In genomic region chr2:10132043-10132575, GRCh38 we compare ENCODE assay signal across 28 cellular contexts. TPM values are rescaled to one million over a fixed set of nuclear protein-coding genes. Genes with fewer than 3 reads are reported as not detected.
A peak's percentile ranks its signal among the peaks of the same experiment; 100 is the strongest.
DNase-seq lines count a peak whose midpoint lies in the region; ATAC-seq, FAIRE-seq and TF ChIP-seq lines count a peak whose summit lies in the region.
"Had no signal": no experiment of that assay in that cellular context is flagged by ENCODE, and none has a peak within 500 bp of the region (broad histone marks: within the 10 kb centered on the region; RNA-seq: fewer than 3 reads in every experiment).

No MANE protein-coding gene starts in this region.

- H3K9ac ChIP-seq in K562 (ENCODE audit: insufficient read depth in 1 of 2, low read depth in 2 of 2, low read length in 2 of 2), result no peak overlapping the region
- H3K9ac ChIP-seq: GM23248 had no signal

- peaks cover 13% of the 10 kb centered on the region for H4K20me1 ChIP-seq in K562 (replicated peaks; ENCODE audit: control insufficient read depth, insufficient read depth, low read length)

- no peaks in the 10 kb centered on the region for H3K4me1 ChIP-seq in breast epithelium
- peaks cover 15 to 36% of the 10 kb centered on the region in 2 experiments; a peak in 4 of 5 replicates for H3K4me1 ChIP-seq in K562 (replicated peaks in 1 of 2; ENCODE audit: control insufficient read depth in 2 of 2, insufficient read depth in 2 of 2, low read length in 2 of 2)
- H3K4me1 ChIP-seq: heart right ventricle had no signal

- no peak for TF ChIP-seq EP300 in K562 (IDR thresholded peaks at IDR 0.05; ENCODE audit: low read length)

- BruUV-seq in MCF 10A (replicated peaks; lab: Mats Ljungman, UMichigan), result no TSS peak
- BruUV-seq in K562 (replicated peaks; lab: Mats Ljungman, UMichigan), result no TSS peak

- DNase-seq in NCI-H1417 (lab: John Stamatoyannopoulos, UW) (peak in 2 of 3 experiments; percentile 33 to 36), NCI-H1417 treated with DMSO at 0.1 percent for 48 hours (lab: John Stamatoyannopoulos, UW) (no peak), MCF 10A (ENCODE audit: unreplicated experiment) (no peak), breast epithelium (ENCODE audit: low spot score in 2 of 2) (no peak), K562 (ENCODE audit: extremely low read depth in 1 of 4, low spot score in 3 of 4) (peak in 1 of 4 experiments; percentile 12), chondrocyte (ENCODE audit: low spot score) (no peak)
- DNase-seq in stimulated activated naive B cell treated with anti-CD40 and anti-IgM and Interleukin-4, amounts not matched to agents 10 μg/mL and 1 μg/mL and 100 μg/mL, for 72 hours, result no peak
- DNase-seq: 8988T; CD8-positive, alpha-beta memory T cell; cerebellar nuclear complex; DMS79; foreskin fibroblast; GM23248; heart right ventricle; natural killer cell; NCI-H1694 treated with DMSO at 0.1 percent for 48 hours; ovary; PC-9; SIG-M5; trophoblast cell had no signal

- no peak for TF ChIP-seq CTCF in MCF 10A (IDR thresholded peaks at IDR 0.05; ENCODE audit: unreplicated experiment)
- TF ChIP-seq CTCF in breast epithelium (IDR thresholded peaks at IDR 0.05), result no peak
- TF ChIP-seq CTCF in K562 (IDR thresholded peaks at IDR 0.05 in 2 of 3, conservative IDR thresholded peaks at IDR 0.05 in 1 of 3; ENCODE audit: insufficient read depth in 2 of 3, low read depth in 1 of 3, low read length in 3 of 3), result no peak
- no peak for TF ChIP-seq CTCF in chondrocyte (IDR thresholded peaks at IDR 0.05)

- H3K9me3 ChIP-seq in breast epithelium (no peaks in the 10 kb centered on the region), K562 (replicated peaks; ENCODE audit: control insufficient read depth, insufficient read depth, low read depth, low read length) (no peaks in the 10 kb centered on the region)
- H3K9me3 ChIP-seq: heart right ventricle, ovary had no signal

- peaks cover 24% of the 10 kb centered on the region for H3K4me1 Mint-ChIP-seq in MCF 10A (ENCODE audit: insufficient read depth, unreplicated experiment)
- H3K4me1 Mint-ChIP-seq in stimulated activated naive B cell treated with anti-CD40 and anti-IgM and Interleukin-4, amounts not matched to agents 10 μg/mL and 1 μg/mL and 100 μg/mL, for 72 hours, result peaks cover 0 to 1% of the 10 kb centered on the region in 2 donors
- H3K4me1 Mint-ChIP-seq in chondrocyte (ENCODE audit: low read depth), result no peaks in the 10 kb centered on the region
- H3K4me1 Mint-ChIP-seq: activated naive CD4-positive, alpha-beta T cell treated with anti-CD3 and anti-CD28 coated beads, Interleukin-2, amount 50 U/mL, for 24 hours had no signal

- H3K27ac Mint-ChIP-seq in MCF 10A (ENCODE audit: low read depth, unreplicated experiment) (peak overlapping the region; percentile 17), chondrocyte (ENCODE audit: unreplicated experiment) (no peak overlapping the region)
- H3K27ac Mint-ChIP-seq in stimulated activated naive B cell treated with anti-CD40 and anti-IgM and Interleukin-4, amounts not matched to agents 10 μg/mL and 1 μg/mL and 100 μg/mL, for 72 hours, result peak overlapping the region; percentile 31
- H3K27ac Mint-ChIP-seq: activated naive CD4-positive, alpha-beta T cell treated with anti-CD3 and anti-CD28 coated beads, Interleukin-2, amount 50 U/mL, for 24 hours; IgD-negative memory B cell; mesothelial cell of epicardium had no signal

- no peak overlapping the region; the same call in 1 of the 2 replicates for H3K4me2 ChIP-seq in K562 (ENCODE audit: insufficient read depth, low read length)
- H3K4me2 ChIP-seq: PC-9 had no signal

- peaks cover 29% of the 10 kb centered on the region for H3K36me3 Mint-ChIP-seq in MCF 10A (ENCODE audit: insufficient read depth, unreplicated experiment)
- peaks cover 0 to 7% of the 10 kb centered on the region in 2 donors for H3K36me3 Mint-ChIP-seq in stimulated activated naive B cell treated with anti-CD40 and anti-IgM and Interleukin-4, amounts not matched to agents 10 μg/mL and 1 μg/mL and 100 μg/mL, for 72 hours
- peaks cover 2% of the 10 kb centered on the region for H3K36me3 Mint-ChIP-seq in chondrocyte (ENCODE audit: low read depth)
- H3K36me3 Mint-ChIP-seq: activated naive CD4-positive, alpha-beta T cell treated with anti-CD3 and anti-CD28 coated beads, Interleukin-2, amount 50 U/mL, for 24 hours; CD8-positive, alpha-beta memory T cell; IgD-negative memory B cell had no signal

- no peak for TF ChIP-seq RAD21 in K562 (CRISPR knock-in tag; conservative IDR thresholded peaks at IDR 0.05 in 1 of 2, IDR thresholded peaks at IDR 0.05 in 1 of 2)

- no peak for TF ChIP-seq POLR2A in breast epithelium (IDR thresholded peaks at IDR 0.05)
- TF ChIP-seq POLR2A in K562 (conservative IDR thresholded peaks at IDR 0.05), result peak; percentile 66; the same call in 1 of the 2 replicates

- H3K79me2 ChIP-seq in K562 (ENCODE audit: control insufficient read depth, insufficient read depth, low read length), result peaks cover 22% of the 10 kb centered on the region; the same call in 2 of the 3 replicates

- WGBS in K562 (ENCODE audit: insufficient coverage, low coverage, missing lambda C conversion rate), result 79% methylated on average over 7 of the region's 7 CpGs

- no peak overlapping the region for H2AFZ ChIP-seq in K562 (ENCODE audit: low read depth, low read length)
- H2AFZ ChIP-seq: GM23248, PC-9 had no signal

- H3K4me3 Mint-ChIP-seq in MCF 10A (ENCODE audit: unreplicated experiment) (no peak overlapping the region), chondrocyte (ENCODE audit: unreplicated experiment) (no peak overlapping the region)
- H3K4me3 Mint-ChIP-seq in stimulated activated naive B cell treated with anti-CD40 and anti-IgM and Interleukin-4, amounts not matched to agents 10 μg/mL and 1 μg/mL and 100 μg/mL, for 72 hours, result no peak overlapping the region
- H3K4me3 Mint-ChIP-seq: activated naive CD4-positive, alpha-beta T cell treated with anti-CD3 and anti-CD28 coated beads, Interleukin-2, amount 50 U/mL, for 24 hours; CD8-positive, alpha-beta memory T cell; IgD-negative memory B cell; mesothelial cell of epicardium; natural killer cell had no signal

- peak; percentile 54 for FAIRE-seq in K562 (lab: Jason Lieb, UNC)
- FAIRE-seq: astrocyte, GM12891 had no signal

- H3K9me3 Mint-ChIP-seq in MCF 10A (ENCODE audit: unreplicated experiment) (no peaks in the 10 kb centered on the region), chondrocyte (ENCODE audit: low read depth) (no peaks in the 10 kb centered on the region)
- H3K9me3 Mint-ChIP-seq in stimulated activated naive B cell treated with anti-CD40 and anti-IgM and Interleukin-4, amounts not matched to agents 10 μg/mL and 1 μg/mL and 100 μg/mL, for 72 hours, result no peaks in the 10 kb centered on the region
- H3K9me3 Mint-ChIP-seq: activated naive CD4-positive, alpha-beta T cell treated with anti-CD3 and anti-CD28 coated beads, Interleukin-2, amount 50 U/mL, for 24 hours; CD8-positive, alpha-beta memory T cell; IgD-negative memory B cell; mesothelial cell of epicardium; natural killer cell had no signal

- H3K27me3 ChIP-seq in breast epithelium (no peaks in the 10 kb centered on the region), K562 (ENCODE audit: control insufficient read depth in 2 of 2, insufficient read depth in 2 of 2, low read length in 2 of 2) (no peaks in the 10 kb centered on the region)
- H3K27me3 ChIP-seq: heart right ventricle, ovary had no signal

- POLR2A ChIA-PET in MCF 10A (lab: Yijun Ruan, JAX), result no interaction called here
- POLR2A ChIA-PET in K562 (lab: Yijun Ruan, JAX), result interaction anchor here (0.6 to 5.3 kb wide), 14 partner anchors 7 to 316 kb away, joined by 3 to 44 read pairs (median 4); partner anchors contain the start of genes ODC1 and RRM2

- in situ Hi-C loops in K562 (cut with MboI), result no loop called here

- no peak for ATAC-seq in K562
- ATAC-seq in stimulated activated naive B cell treated with anti-CD40 and anti-IgM and Interleukin-4, amounts not matched to agents 10 μg/mL and 1 μg/mL and 100 μg/mL, for 72 hours (replicated peaks), result no peak
- no peak for ATAC-seq in HG03354 (IDR thresholded peaks at IDR 0.05; ENCODE audit: poor library complexity, severe bottlenecking, unreplicated experiment)
- ATAC-seq: natural killer cell, right cardiac atrium had no signal

- intact Hi-C loops in MCF 10A (cut with micrococcal nuclease), result no loop called here
- intact Hi-C loops in breast epithelium (cut with DNase I; ENCODE audit: low total_unique reads), result loop anchor here (5.0 kb wide), 1 partner anchor 1470 kb away; no protein-coding TSS in a partner anchor
- intact Hi-C loops in K562 (cut with micrococcal nuclease), result no loop called here

- H3K27ac ChIP-seq in breast epithelium (no peak overlapping the region), K562 (ENCODE audit: extremely low read depth, low read depth, low read length) (no peak overlapping the region)
- H3K27ac ChIP-seq: epithelial cell of prostate, GM23248, heart right ventricle, ovary, PC-9 had no signal

- H3K36me3 ChIP-seq in breast epithelium (no peaks in the 10 kb centered on the region), K562 (ENCODE audit: control insufficient read depth, insufficient read depth, low read length) (peaks cover 72% of the 10 kb centered on the region)
- H3K36me3 ChIP-seq: ovary had no signal

- no peak overlapping the region for H3K4me3 ChIP-seq in breast epithelium
- H3K4me3 ChIP-seq in K562, result no peak overlapping the region
- H3K4me3 ChIP-seq: GM23248, heart right ventricle, ovary, PC-9 had no signal

- peaks cover 5% of the 10 kb centered on the region for H3K9me1 ChIP-seq in K562 (ENCODE audit: control insufficient read depth, insufficient read depth, low read length)

- CTCF ChIA-PET in MCF 10A (lab: Yijun Ruan, JAX), result interaction anchor here (0.6 to 4.2 kb wide), 7 partner anchors 9 to 337 kb away, joined by 3 to 15 read pairs (median 3); no protein-coding TSS in a partner anchor
- CTCF ChIA-PET in K562 (lab: Yijun Ruan, JAX; ENCODE audit: low intra/inter-chr PET ratio), result no interaction called here

- H3K27me3 Mint-ChIP-seq in MCF 10A (ENCODE audit: insufficient read depth, unreplicated experiment), result no peaks in the 10 kb centered on the region
- H3K27me3 Mint-ChIP-seq in stimulated activated naive B cell treated with anti-CD40 and anti-IgM and Interleukin-4, amounts not matched to agents 10 μg/mL and 1 μg/mL and 100 μg/mL, for 72 hours, result no peaks in the 10 kb centered on the region
- H3K27me3 Mint-ChIP-seq in chondrocyte (ENCODE audit: low read depth), result no peaks in the 10 kb centered on the region
- H3K27me3 Mint-ChIP-seq: activated naive CD4-positive, alpha-beta T cell treated with anti-CD3 and anti-CD28 coated beads, Interleukin-2, amount 50 U/mL, for 24 hours; CD8-positive, alpha-beta memory T cell; IgD-negative memory B cell had no signal

RNA-seq across cellular contexts. Expression of gene RRM2, which starts 9.6 kb away (rescaled TPM):
- total RNA-seq in MCF 10A (2022) (16.5 and 41.8 TPM in 2 replicates), breast epithelium (1 to 10 TPM in 2 of 3 donors, under 1 TPM in 1; 0.98 to 2.6 (median 1.6) TPM), K562 (2014; rRNA removed) (241 and 276 TPM in 2 replicates), K562 (2014; rRNA removed; fragmentation: Illumina TruSeq; extraction: Trizol) (128 and 148 TPM in 2 replicates), K562 (2015; rRNA removed; fragmentation: Illumina TruSeq; extraction: Trizol) (109 and 112 TPM in 2 replicates), K562 (2021) (244 and 253 TPM in 2 replicates), chondrocyte (25.7 to 48.3 TPM (median 26.0 TPM) in 3 replicates)
- 177 and 207 TPM in 2 replicates for total RNA-seq in K562 (2011; cell fraction: chromatin; rRNA removed; ENCODE audit: low replicate concordance)
- 94.9 and 117 TPM in 2 replicates for total RNA-seq in K562 (2011; cell fraction: nucleolus; rRNA removed)
- total RNA-seq in K562 (2011; cell fraction: nucleoplasm; rRNA removed), result 132 and 215 TPM in 2 replicates
- polyA plus RNA-seq in K562 (2011; rRNA removed) (76.7 and 81.3 TPM in 2 replicates), K562 (2014; fragmentation: Illumina TruSeq; extraction: Trizol) (155 and 157 TPM in 2 replicates), K562 (2014; fragmentation: Nextera tagmentation; extraction: Ambion mirVana) (10 to 100 TPM; 50.1 to 50.7 TPM), K562 (2014; rRNA removed) (161 and 210 TPM in 2 replicates)
- polyA plus RNA-seq in K562 (2011; cell fraction: cytosol; rRNA removed), result 37.8 and 162 TPM in 2 replicates
- 55.5 and 78.0 TPM in 2 replicates for polyA plus RNA-seq in K562 (2011; cell fraction: nucleus; rRNA removed)
- polyA plus RNA-seq in K562 (2012), result 138 and 149 TPM in 2 replicates
- polyA minus RNA-seq in K562 (2011; rRNA and poly(A)+ RNA removed), result 142 and 163 TPM in 2 replicates
- 82.7 and 91.7 TPM in 2 replicates for polyA minus RNA-seq in K562 (2011; cell fraction: cytosol; rRNA and poly(A)+ RNA removed)
- 107 and 116 TPM in 2 replicates for polyA minus RNA-seq in K562 (2011; cell fraction: nucleus; rRNA and poly(A)+ RNA removed)

RNA-seq across cellular contexts. Expression of gene CYS1, which starts 51.9 kb away (rescaled TPM):
- total RNA-seq in MCF 10A (2022), result not detected in 2 replicates
- 1 to 10 TPM; 1.3 to 2.4 (median 1.6) TPM for total RNA-seq in breast epithelium
- total RNA-seq in K562 (2011; cell fraction: chromatin; rRNA removed; ENCODE audit: low replicate concordance), result not detected in 2 replicates
- total RNA-seq in K562 (2011; cell fraction: nucleolus; rRNA removed), result not detected in 2 replicates
- total RNA-seq in K562 (2011; cell fraction: nucleoplasm; rRNA removed), result not detected in 2 replicates
- not detected in 2 replicates for total RNA-seq in K562 (2014; rRNA removed)
- not detected in 2 replicates for total RNA-seq in K562 (2014; rRNA removed; fragmentation: Illumina TruSeq; extraction: Trizol)
- total RNA-seq in K562 (2015; rRNA removed; fragmentation: Illumina TruSeq; extraction: Trizol), result not detected in 2 replicates
- total RNA-seq in K562 (2021), result 0.11 TPM in 1 of 2 replicates, not detected in the other
- not detected in 2 replicates for polyA plus RNA-seq in K562 (2011; rRNA removed)
- not detected in 2 replicates for polyA plus RNA-seq in K562 (2011; cell fraction: cytosol; rRNA removed)
- polyA plus RNA-seq in K562 (2011; cell fraction: nucleus; rRNA removed), result not detected in 2 replicates
- polyA plus RNA-seq in K562 (2012), result not detected in 2 replicates
- polyA plus RNA-seq in K562 (2014; fragmentation: Illumina TruSeq; extraction: Trizol), result not detected in 2 replicates
- not detected for polyA plus RNA-seq in K562 (2014; fragmentation: Nextera tagmentation; extraction: Ambion mirVana)
- 0.13 TPM in 1 of 2 replicates, not detected in the other for polyA plus RNA-seq in K562 (2014; rRNA removed)
- polyA minus RNA-seq in K562 (2011; rRNA and poly(A)+ RNA removed), result not detected in 2 replicates
- not detected in 2 replicates for polyA minus RNA-seq in K562 (2011; cell fraction: cytosol; rRNA and poly(A)+ RNA removed)
- not detected in 2 replicates for polyA minus RNA-seq in K562 (2011; cell fraction: nucleus; rRNA and poly(A)+ RNA removed)
- total RNA-seq in chondrocyte, result 4.9 to 7.0 TPM (median 5.4 TPM) in 3 replicates
- total RNA-seq: natural killer cell had no signal
- polyA plus RNA-seq: IgD-negative memory B cell had no signal

Comparison
In these comparisons a context has a peak if more than half of its experiments do, and no peak if none do; other contexts are left out.
1. DNase-seq: peak in NCI-H1417 (2 of 3); none in NCI-H1417 treated with DMSO at 0.1 percent for 48 hours (single experiment), MCF 10A (single experiment), breast epithelium (0 of 2), stimulated activated naive B cell treated with anti-CD40 and anti-IgM and Interleukin-4, amounts not matched to agents 10 μg/mL and 1 μg/mL and 100 μg/mL, for 72 hours (single experiment) and chondrocyte (single experiment).